In the genomic region with DNA sequence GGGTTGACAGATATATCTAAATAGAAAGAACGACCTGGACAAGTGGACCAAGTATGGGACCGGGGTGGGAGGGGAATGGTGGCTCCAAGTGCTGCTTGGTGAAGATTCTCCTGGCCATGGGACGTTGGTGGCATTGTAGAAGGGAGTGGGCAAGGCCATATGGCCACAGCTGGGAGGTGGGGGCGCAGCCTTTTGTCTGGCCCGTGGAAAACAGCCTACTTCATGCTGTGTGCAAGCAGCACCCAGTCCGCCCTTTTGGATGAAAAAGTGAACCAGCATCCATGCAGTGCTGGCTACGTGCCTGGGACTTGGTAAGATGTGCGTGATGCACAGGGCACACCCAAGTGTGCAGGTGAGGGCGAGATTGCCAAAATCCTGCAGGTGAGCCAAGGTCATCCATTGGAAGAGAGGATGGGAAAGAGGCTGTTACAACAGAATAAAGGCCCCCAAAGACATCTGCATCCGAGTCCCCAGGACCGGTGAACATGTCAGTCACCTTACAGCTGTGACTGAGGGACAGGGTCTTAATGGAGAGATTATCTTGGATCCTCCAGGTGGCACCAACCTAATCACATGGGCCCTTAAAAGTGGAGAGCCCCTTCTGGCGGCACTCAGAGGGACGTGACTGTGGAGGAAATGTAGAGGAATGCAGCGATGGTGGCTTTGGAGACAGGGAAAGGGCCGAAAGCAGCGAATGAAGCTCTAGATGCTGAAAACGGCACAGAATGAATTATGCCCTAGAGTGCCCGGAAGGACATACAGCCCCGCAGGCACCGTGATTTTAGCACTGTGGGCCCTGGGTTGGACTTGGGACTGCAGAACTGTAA, we compare ENCODE assay signal across 17 cellular contexts. TPM values are rescaled to one million over a fixed set of nuclear protein-coding genes. Genes with fewer than 3 reads are reported as not detected.
DNase-seq lines count a peak whose midpoint lies in the region; ATAC-seq and TF ChIP-seq lines count a peak whose summit lies in the region.
"Had no signal": no experiment of that assay in that cellular context is flagged by ENCODE, and none has a peak within 500 bp of the region (broad histone marks: within the 10 kb centered on the region; RNA-seq: fewer than 3 reads in every experiment).

No MANE protein-coding gene starts in this region.

- TF ChIP-seq POLR2A in vagina (IDR thresholded peaks at IDR 0.05): no peak

- H3K9me3 ChIP-seq in right atrium auricular region (no peaks in the 10 kb centered on the region), vagina (no peaks in the 10 kb centered on the region)
- H3K9me3 ChIP-seq: BE2C had no signal

- no peak overlapping the region for H4K5ac ChIP-seq in mesendoderm (ENCODE audit: low read length)

- no CpG with 5 or more reads among the region's 20 CpGs for WGBS in mesendoderm (ENCODE audit: extremely low coverage, insufficient coverage, low lambda C conversion rate)

- H3K27ac ChIP-seq in right atrium auricular region: no peak overlapping the region
- no peak overlapping the region for H3K27ac ChIP-seq in mesendoderm (ENCODE audit: low read depth, low read length)
- H3K27ac ChIP-seq in vagina: no peak overlapping the region
- H3K27ac ChIP-seq: C4-2B, GM23248 had no signal

- no peak overlapping the region for H3K56ac ChIP-seq in mesendoderm (ENCODE audit: low read length)

- no peak overlapping the region for H2BK120ac ChIP-seq in mesendoderm (ENCODE audit: low read depth, low read length)

- H3K4me1 ChIP-seq in right atrium auricular region (no peaks in the 10 kb centered on the region), mesendoderm (ENCODE audit: control insufficient read depth, low read depth, low read length) (no peaks in the 10 kb centered on the region), vagina (no peaks in the 10 kb centered on the region)
- H3K4me1 ChIP-seq: BE2C had no signal

- H3K4me3 Mint-ChIP-seq in WTC11: no peak overlapping the region
- H3K4me3 Mint-ChIP-seq: CD8-positive, alpha-beta T cell had no signal

- H3K27ac Mint-ChIP-seq in WTC11: no peak overlapping the region
- H3K27ac Mint-ChIP-seq: CD8-positive, alpha-beta T cell had no signal

- no peak overlapping the region for H3K4me3 ChIP-seq in right atrium auricular region
- H3K4me3 ChIP-seq in mesendoderm (ENCODE audit: low read length): no peak overlapping the region
- H3K4me3 ChIP-seq in vagina: no peak overlapping the region
- H3K4me3 ChIP-seq: GM23248 had no signal

- DNase-seq in cardiac septum (ENCODE audit: low spot score): peak; percentile 46
- DNase-seq in right atrium auricular region (ENCODE audit: low spot score): no peak
- no peak for DNase-seq in WTC11 (ENCODE audit: low spot score)
- peak; percentile 6 for DNase-seq in mesendoderm
- DNase-seq in vagina (ENCODE audit: extremely low spot score in 2 of 2): peak; percentile 75 to 91
- DNase-seq in mesenteric fat pad (ENCODE audit: low spot score): no peak
- DNase-seq in midbrain (lab: John Stamatoyannopoulos, UW): no peak
- DNase-seq: BE2C; CD8-positive, alpha-beta T cell; COR-L47; DMS153; DMS79 treated with DMSO at 0.1 percent for 48 hours; EL; GM23248; H7 had no signal

- H3K36me3 ChIP-seq in right atrium auricular region (no peaks in the 10 kb centered on the region), mesendoderm (ENCODE audit: control insufficient read depth, insufficient read depth, low read length) (no peaks in the 10 kb centered on the region), vagina (no peaks in the 10 kb centered on the region)
- H3K36me3 ChIP-seq: BE2C had no signal

- H3K9ac ChIP-seq in mesendoderm (ENCODE audit: low read length): no peak overlapping the region
- H3K9ac ChIP-seq: GM23248 had no signal

- no peaks in the 10 kb centered on the region for H3K79me2 ChIP-seq in mesendoderm (ENCODE audit: control insufficient read depth, insufficient read depth, low read length)

- intact Hi-C loops in cardiac septum (cut with DNase I) (no loop called here), vagina (cut with DNase I) (no loop called here)

- POLR2A ChIA-PET in WTC11 (lab: Charles Lee): no interaction called here

- H3K4me1 Mint-ChIP-seq in WTC11: peaks cover 20% of the 10 kb centered on the region

- H3K23ac ChIP-seq in mesendoderm (ENCODE audit: low read length): no peak overlapping the region

- 0 out of 2 replicates have a peak, but pooled peaks have one; percentile 19 for ATAC-seq in WTC11
- no peak for ATAC-seq in GM19324 (IDR thresholded peaks at IDR 0.05; ENCODE audit: low FRiP score, unreplicated experiment)
- ATAC-seq: CD8-positive, alpha-beta T cell had no signal

- H3K27me3 ChIP-seq in right atrium auricular region (no peaks in the 10 kb centered on the region), mesendoderm (ENCODE audit: insufficient read depth, low read length, poor library complexity) (no peaks in the 10 kb centered on the region), vagina (no peaks in the 10 kb centered on the region)

- no peak overlapping the region for H4K8ac ChIP-seq in mesendoderm (ENCODE audit: low read depth, low read length)

- H3K27me3 Mint-ChIP-seq in WTC11 (ENCODE audit: low read depth): 0 out of 2 replicates have a peak, but pooled peaks cover 2% of the 10 kb centered on the region

- no peak for TF ChIP-seq CTCF in right atrium auricular region (IDR thresholded peaks at IDR 0.05)
- no peak for TF ChIP-seq CTCF in WTC11 (IDR thresholded peaks at IDR 0.05)
- no peak for TF ChIP-seq CTCF in vagina (IDR thresholded peaks at IDR 0.05)

- no peak overlapping the region for H3K18ac ChIP-seq in mesendoderm (ENCODE audit: low read length)

- H3K79me1 ChIP-seq in mesendoderm (ENCODE audit: low read length): no peaks in the 10 kb centered on the region

- no peak overlapping the region for H2AK5ac ChIP-seq in mesendoderm (ENCODE audit: low read length)

- H2BK15ac ChIP-seq in mesendoderm (replicated peaks; ENCODE audit: low read depth): no peak overlapping the region

- no peak overlapping the region for H3K4ac ChIP-seq in mesendoderm (ENCODE audit: low read depth, low read length)

- CTCF ChIA-PET in WTC11 (lab: Charles Lee): interaction anchor here (0.8 to 1.6 kb wide), 6 partner anchors 12 to 68 kb away, joined by 3 to 10 read pairs (median 4); no protein-coding TSS in a partner anchor

- no peaks in the 10 kb centered on the region for H3K9me3 Mint-ChIP-seq in WTC11
- H3K9me3 Mint-ChIP-seq: CD8-positive, alpha-beta T cell had no signal

- no peaks in the 10 kb centered on the region for H3K36me3 Mint-ChIP-seq in WTC11
- H3K36me3 Mint-ChIP-seq: CD8-positive, alpha-beta T cell had no signal

- no peak overlapping the region for H2BK5ac ChIP-seq in mesendoderm (ENCODE audit: low read length)

- H3K4me2 ChIP-seq in mesendoderm (ENCODE audit: low read length): no peak overlapping the region

TF ChIP-seq in WTC11, 78 proteins besides CTCF, POLR2A, EP300 and RAD21 (continues in another document):
- no peak for TF ChIP-seq SMAD3 (CRISPR knock-in tag; IDR thresholded peaks at IDR 0.05; ENCODE audit: borderline replicate concordance)
- no peak for TF ChIP-seq OVOL2 (CRISPR knock-in tag; IDR thresholded peaks at IDR 0.05; ENCODE audit: borderline replicate concordance)
- no peak for TF ChIP-seq FOXJ3 (CRISPR knock-in tag; IDR thresholded peaks at IDR 0.05; ENCODE audit: borderline replicate concordance)
- no peak; the same call in 1 of the 2 replicates for TF ChIP-seq CREB1 (CRISPR knock-in tag; IDR thresholded peaks at IDR 0.05)
- TF ChIP-seq RORB (CRISPR knock-in tag; IDR thresholded peaks at IDR 0.05): no peak
- TF ChIP-seq USF2 (CRISPR knock-in tag; IDR thresholded peaks at IDR 0.05): no peak
- TF ChIP-seq, protein P1, sequence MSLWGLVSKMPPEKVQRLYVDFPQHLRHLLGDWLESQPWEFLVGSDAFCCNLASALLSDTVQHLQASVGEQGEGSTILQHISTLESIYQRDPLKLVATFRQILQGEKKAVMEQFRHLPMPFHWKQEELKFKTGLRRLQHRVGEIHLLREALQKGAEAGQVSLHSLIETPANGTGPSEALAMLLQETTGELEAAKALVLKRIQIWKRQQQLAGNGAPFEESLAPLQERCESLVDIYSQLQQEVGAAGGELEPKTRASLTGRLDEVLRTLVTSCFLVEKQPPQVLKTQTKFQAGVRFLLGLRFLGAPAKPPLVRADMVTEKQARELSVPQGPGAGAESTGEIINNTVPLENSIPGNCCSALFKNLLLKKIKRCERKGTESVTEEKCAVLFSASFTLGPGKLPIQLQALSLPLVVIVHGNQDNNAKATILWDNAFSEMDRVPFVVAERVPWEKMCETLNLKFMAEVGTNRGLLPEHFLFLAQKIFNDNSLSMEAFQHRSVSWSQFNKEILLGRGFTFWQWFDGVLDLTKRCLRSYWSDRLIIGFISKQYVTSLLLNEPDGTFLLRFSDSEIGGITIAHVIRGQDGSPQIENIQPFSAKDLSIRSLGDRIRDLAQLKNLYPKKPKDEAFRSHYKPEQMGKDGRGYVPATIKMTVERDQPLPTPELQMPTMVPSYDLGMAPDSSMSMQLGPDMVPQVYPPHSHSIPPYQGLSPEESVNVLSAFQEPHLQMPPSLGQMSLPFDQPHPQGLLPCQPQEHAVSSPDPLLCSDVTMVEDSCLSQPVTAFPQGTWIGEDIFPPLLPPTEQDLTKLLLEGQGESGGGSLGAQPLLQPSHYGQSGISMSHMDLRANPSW (CRISPR knock-in tag; conservative IDR thresholded peaks at IDR 0.05; ENCODE audit: low read depth): no peak
- no peak for TF ChIP-seq ZNF512 (CRISPR knock-in tag; IDR thresholded peaks at IDR 0.05; ENCODE audit: borderline replicate concordance)
- TF ChIP-seq NR1H2 (CRISPR knock-in tag; IDR thresholded peaks at IDR 0.05): no peak

RNA-seq across cellular contexts. Expression of gene TEX29, which starts 40.8 kb away (rescaled TPM):
- total RNA-seq in cardiac septum: 0.70 TPM
- total RNA-seq in right atrium auricular region: not detected
- total RNA-seq in WTC11 (2021): 0.32 to 0.68 TPM (median 0.37 TPM) in 3 replicates
- polyA plus RNA-seq in mesendoderm (2013, experiment 1 of 2): not detected
- polyA plus RNA-seq in mesendoderm (2013, experiment 2 of 2): 0.10 TPM
- total RNA-seq in vagina: 2.9 TPM
- total RNA-seq in mesenteric fat pad: 0.67 TPM
- total RNA-seq: GM23248, H7 had no signal

Comparison
In these comparisons a context has a peak if more than half of its experiments do, and no peak if none do; other contexts are left out.
1. DNase-seq: peak in cardiac septum (single experiment), mesendoderm (single experiment) and vagina (2 of 2); none in right atrium auricular region (single experiment), WTC11 (single experiment), mesenteric fat pad (single experiment) and midbrain (single experiment).